ENCODE assay signal across 8 cellular contexts in the genomic region with DNA sequence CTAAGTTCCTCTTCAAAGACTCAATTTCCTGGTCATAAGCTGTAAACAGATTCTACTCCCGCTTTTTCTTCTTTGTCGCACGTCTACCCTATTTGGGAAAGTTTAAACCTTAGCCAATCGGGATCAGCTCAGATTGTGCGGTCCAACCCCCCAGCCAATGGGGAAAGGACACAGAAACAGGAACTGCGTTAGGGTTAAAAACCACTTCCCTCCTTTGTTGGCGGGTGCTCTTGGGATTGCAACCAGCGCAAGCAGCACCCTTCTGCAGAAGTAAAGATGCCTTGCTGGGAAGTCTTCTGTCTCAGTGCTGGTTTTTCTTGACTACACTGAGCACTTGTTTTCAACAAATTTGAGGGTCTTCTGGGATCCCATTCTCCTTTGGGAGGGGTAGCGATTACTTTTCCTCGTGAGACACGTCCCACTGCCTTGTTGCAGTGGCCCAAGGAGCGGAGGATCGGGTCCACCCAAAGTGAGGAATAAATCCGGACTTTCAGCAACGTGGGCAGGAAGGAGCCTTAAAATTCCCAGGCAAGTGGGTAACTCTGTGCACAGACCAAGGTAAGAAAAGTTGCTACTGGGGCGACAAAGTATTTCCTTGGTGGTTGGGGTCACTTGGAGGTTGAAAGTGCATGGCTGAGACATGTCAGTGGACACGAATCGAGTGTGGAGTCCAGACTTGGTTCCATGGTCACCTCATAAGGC. TPM values are rescaled to one million over a fixed set of nuclear protein-coding genes. Genes with fewer than 3 reads are reported as not detected.
A peak's percentile ranks its signal among the peaks of the same experiment; 100 is the strongest.
DNase-seq lines count a peak whose midpoint lies in the region; ATAC-seq and TF ChIP-seq lines count a peak whose summit lies in the region.

No MANE protein-coding gene starts in this region.

- WGBS in GM23248 (ENCODE audit: low coverage in 1 of 2, low lambda C conversion rate in 2 of 2, missing lambda C conversion rate in 2 of 2), 2 experiments = 97 to 98% methylated on average over 18 of the region's 18 CpGs

- 0 out of 2 replicates have a peak, but pooled peaks cover 3% of the 10 kb centered on the region for H3K4me1 ChIP-seq in GM23248 (ENCODE audit: insufficient read depth)
- H3K4me1 ChIP-seq in fibroblast of lung (ENCODE audit: control insufficient read depth, extremely low read depth, insufficient read depth, low read length) = peaks cover 14% of the 10 kb centered on the region

- peak overlapping the region; percentile 85 for H2AFZ ChIP-seq in GM23248
- H2AFZ ChIP-seq in SU-DHL-6 (ENCODE audit: low read depth, low read length, severe bottlenecking) = peak overlapping the region; percentile 95
- H2AFZ ChIP-seq in fibroblast of lung (ENCODE audit: low read length) = peak overlapping the region; percentile 80

- H3K79me2 ChIP-seq in GM23248 (ENCODE audit: insufficient read depth) (peaks cover 21% of the 10 kb centered on the region), SU-DHL-6 (ENCODE audit: insufficient read depth, low read length) (no peaks in the 10 kb centered on the region), fibroblast of lung (ENCODE audit: control insufficient read depth, insufficient read depth, low read length) (no peaks in the 10 kb centered on the region)

- no peaks in the 10 kb centered on the region for H4K20me1 ChIP-seq in GM23248 (ENCODE audit: insufficient read depth)
- H4K20me1 ChIP-seq in SU-DHL-6 (ENCODE audit: low read depth, low read length) = no peaks in the 10 kb centered on the region
- no peaks in the 10 kb centered on the region for H4K20me1 ChIP-seq in fibroblast of lung (ENCODE audit: control insufficient read depth, extremely low read depth, insufficient read depth, low read length)

- DNase-seq in GM23248 = no peak
- no peak for DNase-seq in fibroblast of lung (ENCODE audit: low read depth in 2 of 2)
- DNase-seq in skeletal muscle cell (ENCODE audit: low read depth) = no peak
- DNase-seq in DMS 273 (lab: John Stamatoyannopoulos, UW; ENCODE audit: unreplicated experiment) = no peak
- DNase-seq in OCI-M2 (lab: John Stamatoyannopoulos, UW; ENCODE audit: unreplicated experiment) = no peak
- no peak for DNase-seq in DMS79 treated with DMSO at 0.1 percent for 48 hours (lab: John Stamatoyannopoulos, UW)

- H3K27me3 ChIP-seq in GM23248 (replicated peaks; ENCODE audit: insufficient read depth) (no peaks in the 10 kb centered on the region), SU-DHL-6 (ENCODE audit: low read length) (no peaks in the 10 kb centered on the region), fibroblast of lung (ENCODE audit: control insufficient read depth, insufficient read depth, low read length) (no peaks in the 10 kb centered on the region)

- H3K9ac ChIP-seq in GM23248 (peak overlapping the region; percentile 91), SU-DHL-6 (ENCODE audit: low read length) (peak overlapping the region; percentile 51; the same call in 1 of the 2 replicates), fibroblast of lung (ENCODE audit: insufficient read depth, low read length) (no peak overlapping the region)

- in situ Hi-C loops in GM23248 (cut with MboI) = no loop called here

- ATAC-seq in HG03457 (IDR thresholded peaks at IDR 0.05; ENCODE audit: unreplicated experiment) = no peak

- no peaks in the 10 kb centered on the region for H3K9me2 ChIP-seq in GM23248 (ENCODE audit: insufficient read depth)
- no peaks in the 10 kb centered on the region for H3K9me2 ChIP-seq in SU-DHL-6 (replicated peaks; ENCODE audit: insufficient read depth, low read length)

- H3K4me2 ChIP-seq in GM23248 (ENCODE audit: unreplicated experiment) (peak overlapping the region; percentile 39), SU-DHL-6 (ENCODE audit: low read depth, low read length, poor library complexity, severe bottlenecking) (peak overlapping the region; percentile 58), fibroblast of lung (ENCODE audit: extremely low read depth, insufficient read depth, low read length) (no peak overlapping the region)

- H3K27ac ChIP-seq in GM23248 = peak overlapping the region; percentile 64
- no peak overlapping the region; the same call in 1 of the 2 replicates for H3K27ac ChIP-seq in SU-DHL-6 (ENCODE audit: low read depth, low read length)
- no peak overlapping the region for H3K27ac ChIP-seq in fibroblast of lung (ENCODE audit: insufficient read depth, low read length)

- TF ChIP-seq CTCF in SU-DHL-6 (IDR thresholded peaks at IDR 0.05; ENCODE audit: insufficient read depth, low read length, poor library complexity, severe bottlenecking) = no peak
- TF ChIP-seq CTCF in fibroblast of lung (conservative IDR thresholded peaks at IDR 0.05 in 1 of 2, IDR thresholded peaks at IDR 0.05 in 1 of 2; ENCODE audit: low read depth in 1 of 2, low read length in 2 of 2) = no peak

- H3K9me3 ChIP-seq in GM23248 (ENCODE audit: low read depth) (no peaks in the 10 kb centered on the region), SU-DHL-6 (ENCODE audit: insufficient read depth, low read length) (peaks cover 23% of the 10 kb centered on the region), fibroblast of lung (ENCODE audit: control insufficient read depth, insufficient read depth, low read depth, low read length) (no peaks in the 10 kb centered on the region)

- H3K4me3 ChIP-seq in GM23248 (peak overlapping the region; percentile 91; the same call in 1 of the 2 replicates), SU-DHL-6 (ENCODE audit: insufficient read depth, low read length, poor library complexity, severe bottlenecking) (peak overlapping the region; percentile 41), fibroblast of lung (replicated peaks in 1 of 4; ENCODE audit: control extremely low read depth in 1 of 4, insufficient read depth in 1 of 4, low read depth in 3 of 4, low read length in 4 of 4) (no peak overlapping the region), skeletal muscle cell (ENCODE audit: low read depth, low read length) (peak overlapping the region; percentile 58)

- peaks cover 23% of the 10 kb centered on the region; the same call in 1 of the 2 replicates for H3F3A ChIP-seq in GM23248 (ENCODE audit: insufficient read depth)
- peaks cover 18% of the 10 kb centered on the region for H3F3A ChIP-seq in SU-DHL-6 (ENCODE audit: insufficient read depth)

- H3K36me3 ChIP-seq in GM23248 (ENCODE audit: low read depth) = peaks cover 10% of the 10 kb centered on the region
- H3K36me3 ChIP-seq in SU-DHL-6 (ENCODE audit: low read length) = peaks cover 3% of the 10 kb centered on the region; the same call in 1 of the 2 replicates
- no peaks in the 10 kb centered on the region for H3K36me3 ChIP-seq in fibroblast of lung (ENCODE audit: control insufficient read depth, insufficient read depth, low read length)

RNA-seq across cellular contexts. Expression of a gene that starts 1.0 kb away (rescaled TPM):
- total RNA-seq in GM23248 (2014; rRNA removed; shearing (Covaris generic)) = 62.6 and 100.0 TPM in 2 replicates
- polyA plus RNA-seq in GM23248 (2016; fragmentation: Nextera tagmentation; extraction: Ambion mirVana) (192 and 200 TPM in 2 replicates), fibroblast of lung (11.9 and 21.4 TPM in 2 replicates)
- 16.0 and 19.5 TPM in 2 replicates for total RNA-seq in fibroblast of lung
- polyA plus RNA-seq in fibroblast of lung (2012) = 30.6 and 50.4 TPM in 2 replicates
- 14.5 and 48.2 TPM in 2 replicates for polyA minus RNA-seq in fibroblast of lung (ENCODE audit: low replicate concordance)

RNA-seq across cellular contexts. Expression of a gene that starts 5.3 kb away (rescaled TPM):
- 0.11 TPM in 1 of 2 replicates, not detected in the other for total RNA-seq in GM23248 (2014; rRNA removed; shearing (Covaris generic))
- polyA plus RNA-seq in GM23248 (2016; fragmentation: Nextera tagmentation; extraction: Ambion mirVana) (0.13 and 0.20 TPM in 2 replicates), fibroblast of lung (not detected in 2 replicates)
- total RNA-seq in fibroblast of lung = 0.26 and 0.33 TPM in 2 replicates
- 0.06 and 0.12 TPM in 2 replicates for polyA plus RNA-seq in fibroblast of lung (2012)
- polyA minus RNA-seq in fibroblast of lung (ENCODE audit: low replicate concordance) = not detected in 2 replicates

RNA-seq across cellular contexts. Expression of a gene that starts 16.3 kb away (rescaled TPM):
- total RNA-seq in GM23248 (2014; rRNA removed; shearing (Covaris generic)) = 0.22 TPM in 1 of 2 replicates, not detected in the other
- polyA plus RNA-seq in GM23248 (2016; fragmentation: Nextera tagmentation; extraction: Ambion mirVana) (1.1 and 1.2 TPM in 2 replicates), fibroblast of lung (1.2 and 1.3 TPM in 2 replicates)
- total RNA-seq in fibroblast of lung = 1.0 and 1.2 TPM in 2 replicates
- 2.3 and 2.5 TPM in 2 replicates for polyA plus RNA-seq in fibroblast of lung (2012)
- polyA minus RNA-seq in fibroblast of lung (ENCODE audit: low replicate concordance) = 0.90 and 2.3 TPM in 2 replicates

RNA-seq across cellular contexts. Expression of a gene that starts 21.2 kb away (rescaled TPM):
- 135 and 168 TPM in 2 replicates for total RNA-seq in GM23248 (2014; rRNA removed; shearing (Covaris generic))
- polyA plus RNA-seq in GM23248 (2016; fragmentation: Nextera tagmentation; extraction: Ambion mirVana) = 205 and 210 TPM in 2 replicates
- 134 and 147 TPM in 2 replicates for total RNA-seq in fibroblast of lung
- 116 and 161 TPM in 2 replicates for polyA plus RNA-seq in fibroblast of lung
- polyA plus RNA-seq in fibroblast of lung (2012) = 110 and 164 TPM in 2 replicates
- polyA minus RNA-seq in fibroblast of lung (ENCODE audit: low replicate concordance) = 526 and 648 TPM in 2 replicates

RNA-seq across cellular contexts. Expression of a gene that starts 26.0 kb away (rescaled TPM):
- 47.3 and 60.4 TPM in 2 replicates for total RNA-seq in GM23248 (2014; rRNA removed; shearing (Covaris generic))
- 40.3 and 44.4 TPM in 2 replicates for polyA plus RNA-seq in GM23248 (2016; fragmentation: Nextera tagmentation; extraction: Ambion mirVana)
- 32.1 and 48.7 TPM in 2 replicates for total RNA-seq in fibroblast of lung
- polyA plus RNA-seq in fibroblast of lung = 167 and 264 TPM in 2 replicates
- 162 and 203 TPM in 2 replicates for polyA plus RNA-seq in fibroblast of lung (2012)
- 248 and 302 TPM in 2 replicates for polyA minus RNA-seq in fibroblast of lung (ENCODE audit: low replicate concordance)

Comparison
In these comparisons a context has a peak if more than half of its experiments do, and no peak if none do; other contexts are left out.
1. H3K4me3 ChIP-seq: peak in GM23248 (single experiment), SU-DHL-6 (single experiment) and skeletal muscle cell (single experiment); none in fibroblast of lung (0 of 4).
2. Peak in every context shown above with its lines, with median percentiles within 50 percentile points of each other: H2AFZ ChIP-seq.